In genomic region chr10:71085689-71086438, GRCh38 we compare ENCODE assay signal across 13 cellular contexts.
DNase-seq lines count a peak whose midpoint lies in the region; ATAC-seq, FAIRE-seq and TF ChIP-seq lines count a peak whose summit lies in the region.
"Had no signal": no experiment of that assay in that cellular context is flagged by ENCODE, and none has a peak within 500 bp of the region (broad histone marks: within the 10 kb centered on the region; RNA-seq: fewer than 3 reads in every experiment).

No MANE protein-coding gene starts in this region.

- H3K23ac ChIP-seq in H9 (ENCODE audit: insufficient read length, low read depth, low read length) (no peak overlapping the region), H1 (ENCODE audit: insufficient read length) (no peak overlapping the region)

- peaks cover 14% of the 10 kb centered on the region for H3K27me3 Mint-ChIP-seq in H9 (ENCODE audit: low read depth)

- H3K9me3 ChIP-seq in H9 (ENCODE audit: control insufficient read depth, low read depth, low read length) (no peaks in the 10 kb centered on the region), H1 (ENCODE audit: insufficient read depth in 2 of 2, low read depth in 1 of 2, low read length in 1 of 2) (no peaks in the 10 kb centered on the region)

- TF ChIP-seq POLR2A in H1 (IDR thresholded peaks at IDR 0.05; ENCODE audit: control extremely low read depth in 1 of 2, low read depth in 2 of 2, low read length in 2 of 2) = no peak

- no peak overlapping the region for H3K4me3 ChIP-seq in H1 (ENCODE audit: extremely low read depth in 1 of 4, insufficient read depth in 2 of 4, low read depth in 3 of 4, low read length in 4 of 4)
- H3K4me3 ChIP-seq: smooth muscle cell had no signal

- H2BK15ac ChIP-seq in H9 (ENCODE audit: low read depth, low read length) (no peak overlapping the region), H1 (ENCODE audit: low read length) (no peak overlapping the region)

- no peaks in the 10 kb centered on the region for H3K79me2 ChIP-seq in H9 (ENCODE audit: insufficient read depth, low read length)
- H3K79me2 ChIP-seq in H1 (ENCODE audit: control insufficient read depth in 1 of 2, insufficient read depth in 2 of 2, low read length in 2 of 2) = no peaks in the 10 kb centered on the region

- TF ChIP-seq RAD21 in H1 (IDR thresholded peaks at IDR 0.05 in 1 of 2, conservative IDR thresholded peaks at IDR 0.05 in 1 of 2; ENCODE audit: low read depth in 2 of 2, low read length in 2 of 2) = no peak

- FAIRE-seq in H1 (lab: Jason Lieb, UNC) = no peak
- FAIRE-seq: colon had no signal

- H3T11ph ChIP-seq in H9 (ENCODE audit: low read length) = no peak overlapping the region

- H3K27ac ChIP-seq in H9 (ENCODE audit: insufficient read length, low read depth, low read length) (no peak overlapping the region), H1 (ENCODE audit: low read depth, low read length) (no peak overlapping the region)

- no peak for TF ChIP-seq CTCF in H9 (conservative IDR thresholded peaks at IDR 0.05)
- no peak for TF ChIP-seq CTCF in H1 (IDR thresholded peaks at IDR 0.05; ENCODE audit: control extremely low read depth in 1 of 3, insufficient read depth in 1 of 3, low read depth in 1 of 3, low read length in 3 of 3)

- H4K20me1 ChIP-seq in H9 (ENCODE audit: control insufficient read depth, insufficient read depth, insufficient read length) (no peaks in the 10 kb centered on the region), H1 (replicated peaks in 1 of 2; ENCODE audit: control insufficient read depth in 1 of 2, insufficient read depth in 2 of 2, low read length in 2 of 2) (no peaks in the 10 kb centered on the region)

- WGBS in H9 (ENCODE audit: extremely low coverage, insufficient read length, low lambda C conversion rate) = no CpG with 5 or more reads among the region's 18 CpGs
- WGBS in H1 (ENCODE audit: extremely low coverage in 1 of 2, insufficient coverage in 1 of 2, insufficient read length in 1 of 2, insufficient replicate concordance in 2 of 2, low coverage in 1 of 2, low lambda C conversion rate in 2 of 2, missing lambda C conversion rate in 1 of 2), 2 experiments = 76% methylated on average over 18 of the region's 18 CpGs; no CpG with 5 or more reads in 1 of the 2 experiments

- no peak for ATAC-seq in sciatic nerve
- ATAC-seq in HG02623 (IDR thresholded peaks at IDR 0.05; ENCODE audit: unreplicated experiment) = no peak
- no peak for ATAC-seq in GM21390 (IDR thresholded peaks at IDR 0.05; ENCODE audit: unreplicated experiment)

- H3K36me3 ChIP-seq in H1 (ENCODE audit: control insufficient read depth in 2 of 4, insufficient read depth in 4 of 4, low read length in 3 of 4) = no peaks in the 10 kb centered on the region

- H3K14ac ChIP-seq in H9 (ENCODE audit: insufficient read depth, low read length) = no peak overlapping the region
- no peak overlapping the region for H3K14ac ChIP-seq in H1 (ENCODE audit: insufficient read length)

- no peaks in the 10 kb centered on the region for H3K36me3 Mint-ChIP-seq in H9 (ENCODE audit: insufficient read depth in 1 of 3, low read depth in 3 of 3)

- H2BK120ac ChIP-seq in H9 (ENCODE audit: low read depth, low read length, poor library complexity, severe bottlenecking) (no peak overlapping the region), H1 (replicated peaks; ENCODE audit: low read depth, low read length) (no peak overlapping the region)

- H4K91ac ChIP-seq in H9 (ENCODE audit: insufficient read length, low read depth, low read length) (no peak overlapping the region), H1 (replicated peaks; ENCODE audit: insufficient read length, low read length) (no peak overlapping the region)

- H4K8ac ChIP-seq in H9 (replicated peaks; ENCODE audit: insufficient read length, low read depth, low read length) (no peak overlapping the region), H1 (ENCODE audit: extremely low read depth, insufficient read depth, low read length) (no peak overlapping the region)

- POLR2A ChIA-PET in H1 (lab: Charles Lee; ENCODE audit: partially characterized antibody) = interaction anchor here (0.7 kb wide), 1 partner anchor 72 kb away, joined by 3 read pairs; no protein-coding TSS in a partner anchor

- H3K4me2 ChIP-seq in H9 (ENCODE audit: insufficient read depth, insufficient read length, low read length) = no peak overlapping the region
- no peak overlapping the region; a peak in 1 of 4 replicates for H3K4me2 ChIP-seq in H1 (ENCODE audit: insufficient read depth in 1 of 2, low read depth in 2 of 2, low read length in 2 of 2)
- H3K4me2 ChIP-seq: smooth muscle cell had no signal

- H3K23me2 ChIP-seq in H9 (ENCODE audit: insufficient read length, low read depth, low read length, poor library complexity, severe bottlenecking) (no peaks in the 10 kb centered on the region), H1 (ENCODE audit: low read depth, low read length) (no peaks in the 10 kb centered on the region)

- H2AFZ ChIP-seq in H9 (ENCODE audit: low read length) = no peak overlapping the region
- no peak overlapping the region for H2AFZ ChIP-seq in H1 (ENCODE audit: low read length)

- H2BK5ac ChIP-seq in H9 (ENCODE audit: insufficient read length, low read length) = no peak overlapping the region
- no peak overlapping the region for H2BK5ac ChIP-seq in H1 (ENCODE audit: low read depth, low read length)

- intact Hi-C loops in sciatic nerve (cut with DNase I) = no loop called here

- no peak overlapping the region for H3K4ac ChIP-seq in H9 (ENCODE audit: low read depth, low read length)
- H3K4ac ChIP-seq in H1 (replicated peaks; ENCODE audit: insufficient read length, low read depth, low read length) = no peak overlapping the region

- H3K27me3 ChIP-seq in H9 (ENCODE audit: insufficient read depth, low read length) = no peaks in the 10 kb centered on the region
- H3K27me3 ChIP-seq in H1 (replicated peaks in 1 of 4; ENCODE audit: control insufficient read depth in 3 of 4, extremely low read depth in 1 of 4, insufficient read depth in 3 of 4, low read length in 3 of 4) = no peaks in the 10 kb centered on the region; a peak in 1 of 7 replicates

- H3K9me3 Mint-ChIP-seq in H9 = no peaks in the 10 kb centered on the region; a peak in 1 of 5 replicates

- TF ChIP-seq EP300 in H1 (IDR thresholded peaks at IDR 0.05; ENCODE audit: borderline replicate concordance in 1 of 2, low read depth in 2 of 2, low read length in 2 of 2) = no peak

- H3K18ac ChIP-seq in H9 (ENCODE audit: insufficient read length, low read depth, low read length) (no peak overlapping the region), H1 (ENCODE audit: extremely low read depth, low read length) (no peak overlapping the region)

- H3K79me1 ChIP-seq in H9 (ENCODE audit: insufficient read depth, low read depth, low read length, poor library complexity, severe bottlenecking) = no peaks in the 10 kb centered on the region
- H3K79me1 ChIP-seq in H1 (ENCODE audit: low read depth, low read length) = no peaks in the 10 kb centered on the region

- H2BK12ac ChIP-seq in H9 (ENCODE audit: insufficient read length, low read depth, low read length) (no peak overlapping the region), H1 (ENCODE audit: low read depth, low read length) (no peak overlapping the region; the same call in 1 of the 2 replicates)

- peak; percentile 69 for DNase-seq in NCI-H748 (lab: John Stamatoyannopoulos, UW; ENCODE audit: unreplicated experiment)
- no peak for DNase-seq in NCI-H748 treated with DMSO at 0.1 percent for 48 hours (lab: John Stamatoyannopoulos, UW)
- peak; percentile 23 for DNase-seq in H9
- peak in 1 of 2 experiments; percentile 44 for DNase-seq in H1 (ENCODE audit: low read depth in 1 of 2, low spot score in 2 of 2)
- DNase-seq in sciatic nerve (ENCODE audit: low spot score) = peak; percentile 15
- no peak for DNase-seq in NOMO-1 (lab: John Stamatoyannopoulos, UW; ENCODE audit: unreplicated experiment in 2 of 2)
- DNase-seq: hippocampal formation, MV-4-11, NCI-H446 had no signal

- H3K4me1 ChIP-seq in H9 (ENCODE audit: insufficient read depth, low read length) (no peaks in the 10 kb centered on the region), H1 (replicated peaks in 1 of 4; ENCODE audit: control insufficient read depth in 3 of 4, insufficient read depth in 4 of 4, low read length in 3 of 4) (peaks cover 0 to 14% (median 3%) of the 10 kb centered on the region in 4 experiments; a peak in 3 of 7 replicates)

- H3K9ac ChIP-seq in H9 (ENCODE audit: extremely low read depth, insufficient read length, low read length) = no peak overlapping the region
- H3K9ac ChIP-seq in H1 (replicated peaks in 1 of 4; ENCODE audit: extremely low read depth in 1 of 4, low read depth in 3 of 4, low read length in 3 of 4) = no peak overlapping the region

- H2AK5ac ChIP-seq in H9 (ENCODE audit: insufficient read length, low read length) (no peak overlapping the region), H1 (ENCODE audit: low read depth, low read length) (no peak overlapping the region)

- H3K56ac ChIP-seq in H9 (ENCODE audit: insufficient read length, low read depth, low read length) (no peak overlapping the region), H1 (replicated peaks; ENCODE audit: insufficient read length, low read depth, low read length) (no peak overlapping the region)

- H3K27ac Mint-ChIP-seq in H9 = peak overlapping the region in 2 of 3 experiments; percentile 53 to 73; a peak in 1 of 7 replicates

- H3K4me3 Mint-ChIP-seq in H9 = no peak overlapping the region

- no peaks in the 10 kb centered on the region; a peak in 2 of 4 replicates for H3K4me1 Mint-ChIP-seq in H9

- H2BK20ac ChIP-seq in H9 (ENCODE audit: low read depth, low read length, poor library complexity, severe bottlenecking) (no peak overlapping the region), H1 (ENCODE audit: low read length) (0 out of 2 replicates have a peak overlapping the region, but pooled peaks have one; percentile 16)

- CTCF ChIA-PET in H1 (lab: Charles Lee; ENCODE audit: partially characterized antibody) = interaction anchor here (1.4 to 1.7 kb wide), 2 partner anchors 13 to 160 kb away, joined by 3 to 4 read pairs; no protein-coding TSS in a partner anchor

- no peak overlapping the region for H4K5ac ChIP-seq in H9 (ENCODE audit: insufficient read length, low read depth, low read length)
- no peak overlapping the region for H4K5ac ChIP-seq in H1 (ENCODE audit: insufficient read length, low read depth, low read length)

TF ChIP-seq in H1, 55 proteins besides CTCF, POLR2A, EP300 and RAD21 (continues in another document):
- TF ChIP-seq EZH2 (IDR thresholded peaks at IDR 0.05; ENCODE audit: low read depth, low read length, severe bottlenecking) = no peak
- TF ChIP-seq RXRA (IDR thresholded peaks at IDR 0.05; ENCODE audit: insufficient read depth, low read depth, low read length) = no peak
- no peak for TF ChIP-seq BCL11A (IDR thresholded peaks at IDR 0.05; ENCODE audit: low read depth in 2 of 2, low read length in 2 of 2)
- no peak for TF ChIP-seq BACH1 (IDR thresholded peaks at IDR 0.05; ENCODE audit: low read length)
- peak; percentile 54; the same call in 1 of the 2 replicates for TF ChIP-seq E2F6 (IDR thresholded peaks at IDR 0.05)

Comparison
In these comparisons a context has a peak if more than half of its experiments do, and no peak if none do; other contexts are left out.
1. DNase-seq: peak in NCI-H748 (single experiment), H9 (single experiment) and sciatic nerve (single experiment); none in NCI-H748 treated with DMSO at 0.1 percent for 48 hours (single experiment) and NOMO-1 (0 of 2).